ENCODE assay signal across 19 cellular contexts in genomic region chr16:48492131-48492530, GRCh38.
DNase-seq lines count a peak whose midpoint lies in the region; ATAC-seq, FAIRE-seq and TF ChIP-seq lines count a peak whose summit lies in the region.
"Had no signal": no experiment of that assay in that cellular context is flagged by ENCODE, and none has a peak within 500 bp of the region (broad histone marks: within the 10 kb centered on the region; RNA-seq: fewer than 3 reads in every experiment).

No MANE protein-coding gene starts in this region.

- TF ChIP-seq POLR2A in suprapubic skin (IDR thresholded peaks at IDR 0.05): no peak

- TF ChIP-seq CTCF in WTC11 (IDR thresholded peaks at IDR 0.05): no peak
- no peak for TF ChIP-seq CTCF in fibroblast of mammary gland (conservative IDR thresholded peaks at IDR 0.05; ENCODE audit: control insufficient read depth, insufficient read depth, low read depth, low read length)
- TF ChIP-seq CTCF in osteocyte (IDR thresholded peaks at IDR 0.05): no peak
- TF ChIP-seq CTCF in D721Med (IDR thresholded peaks at IDR 0.05; ENCODE audit: insufficient read depth, missing control alignments): no peak
- no peak for TF ChIP-seq CTCF in suprapubic skin (IDR thresholded peaks at IDR 0.05)

- no peak overlapping the region for H3K27ac Mint-ChIP-seq in WTC11
- H3K27ac Mint-ChIP-seq in osteocyte (ENCODE audit: unreplicated experiment): peak overlapping the region; percentile 74
- no peak overlapping the region for H3K27ac Mint-ChIP-seq in activated T-cell treated with anti-CD3 and anti-CD28 coated beads, Interleukin-2, amount 50 U/mL, for 72 hours
- H3K27ac Mint-ChIP-seq: effector memory CD8-positive, alpha-beta T cell; IgD-negative memory B cell; stimulated activated naive CD8-positive, alpha-beta T cell treated with anti-CD3 and anti-CD28 coated beads, Interleukin-15, amount 100 ng/mL, for 72 hours had no signal

- H3K27ac ChIP-seq in suprapubic skin: no peak overlapping the region

- H3K27me3 Mint-ChIP-seq in WTC11 (ENCODE audit: low read depth) (no peaks in the 10 kb centered on the region; the same call in 1 of the 2 replicates), osteocyte (ENCODE audit: unreplicated experiment) (peaks cover 17% of the 10 kb centered on the region)
- H3K27me3 Mint-ChIP-seq in activated T-cell treated with anti-CD3 and anti-CD28 coated beads, Interleukin-2, amount 50 U/mL, for 72 hours (ENCODE audit: low read depth): peaks cover 27% of the 10 kb centered on the region

- H3K4me1 Mint-ChIP-seq in WTC11 (no peaks in the 10 kb centered on the region), osteocyte (ENCODE audit: unreplicated experiment) (peaks cover 29% of the 10 kb centered on the region)
- H3K4me1 Mint-ChIP-seq in activated T-cell treated with anti-CD3 and anti-CD28 coated beads, Interleukin-2, amount 50 U/mL, for 72 hours (ENCODE audit: low read depth): no peaks in the 10 kb centered on the region
- H3K4me1 Mint-ChIP-seq: stimulated activated naive CD8-positive, alpha-beta T cell treated with anti-CD3 and anti-CD28 coated beads, Interleukin-15, amount 100 ng/mL, for 72 hours had no signal

- CTCF ChIA-PET in WTC11 (lab: Charles Lee): no interaction called here

- peaks cover 33% of the 10 kb centered on the region for H3K9me3 Mint-ChIP-seq in WTC11
- peaks cover 12% of the 10 kb centered on the region for H3K9me3 Mint-ChIP-seq in osteocyte (ENCODE audit: unreplicated experiment)
- no peaks in the 10 kb centered on the region for H3K9me3 Mint-ChIP-seq in activated T-cell treated with anti-CD3 and anti-CD28 coated beads, Interleukin-2, amount 50 U/mL, for 72 hours
- H3K9me3 Mint-ChIP-seq: effector memory CD8-positive, alpha-beta T cell had no signal

- POLR2A ChIA-PET in WTC11 (lab: Charles Lee): no interaction called here

- no peak overlapping the region for H3K4me3 ChIP-seq in fibroblast of mammary gland (ENCODE audit: control insufficient read depth, low read depth, low read length)
- H3K4me3 ChIP-seq in suprapubic skin: no peak overlapping the region

- peak; percentile 59 for DNase-seq in HCEC 1CT
- no peak for DNase-seq in WTC11 (ENCODE audit: low spot score)
- DNase-seq in fibroblast of mammary gland (ENCODE audit: low read depth): peak; percentile 88
- DNase-seq in osteocyte (ENCODE audit: extremely low spot score, unreplicated experiment): no peak
- no peak for DNase-seq in activated T-cell treated with anti-CD3 and anti-CD28 coated beads, Interleukin-2, amount 50 U/mL, for 72 hours
- DNase-seq in D721Med (ENCODE audit: insufficient read length, low spot score): no peak
- DNase-seq in suprapubic skin (ENCODE audit: low spot score in 2 of 2): no peak
- DNase-seq: activated CD4-positive, CD25-positive, alpha-beta regulatory T cell treated with anti-CD3 and anti-CD28 coated beads, Interleukin-2, amount 50 U/mL, for 72 hours; Caco-2; effector memory CD8-positive, alpha-beta T cell; H7; left cardiac atrium; NCI-H1048; NCI-H2081; NCI-H510A treated with DMSO at 0.1 percent for 48 hours; OCI-M1; stimulated activated naive CD8-positive, alpha-beta T cell treated with anti-CD3 and anti-CD28 coated beads, Interleukin-15, amount 100 ng/mL, for 72 hours had no signal

- peaks cover 6% of the 10 kb centered on the region; the same call in 1 of the 2 replicates for H3K36me3 Mint-ChIP-seq in WTC11
- no peaks in the 10 kb centered on the region for H3K36me3 Mint-ChIP-seq in osteocyte (ENCODE audit: unreplicated experiment)
- H3K36me3 Mint-ChIP-seq in activated T-cell treated with anti-CD3 and anti-CD28 coated beads, Interleukin-2, amount 50 U/mL, for 72 hours (ENCODE audit: insufficient read depth in 2 of 2): no peaks in the 10 kb centered on the region

- H3K36me3 ChIP-seq in suprapubic skin: no peaks in the 10 kb centered on the region

- TF ChIP-seq EP300 in suprapubic skin (IDR thresholded peaks at IDR 0.05): no peak

- no peak for ATAC-seq in WTC11
- no peak for ATAC-seq in activated T-cell treated with anti-CD3 and anti-CD28 coated beads, Interleukin-2, amount 50 U/mL, for 72 hours (replicated peaks in 1 of 2)
- ATAC-seq in GM19397 (IDR thresholded peaks at IDR 0.05; ENCODE audit: unreplicated experiment): no peak
- ATAC-seq: effector memory CD8-positive, alpha-beta T cell; stimulated activated naive CD8-positive, alpha-beta T cell treated with anti-CD3 and anti-CD28 coated beads, Interleukin-15, amount 100 ng/mL, for 72 hours had no signal

- H3K4me3 Mint-ChIP-seq in WTC11 (no peak overlapping the region), osteocyte (ENCODE audit: unreplicated experiment) (no peak overlapping the region)
- no peak overlapping the region for H3K4me3 Mint-ChIP-seq in activated T-cell treated with anti-CD3 and anti-CD28 coated beads, Interleukin-2, amount 50 U/mL, for 72 hours
- H3K4me3 Mint-ChIP-seq: effector memory CD8-positive, alpha-beta T cell; IgD-negative memory B cell; stimulated activated naive CD8-positive, alpha-beta T cell treated with anti-CD3 and anti-CD28 coated beads, Interleukin-15, amount 100 ng/mL, for 72 hours had no signal

- no peaks in the 10 kb centered on the region for H3K27me3 ChIP-seq in suprapubic skin

- WGBS in suprapubic skin: 77% methylated on average over 3 of the region's 3 CpGs

- no peaks in the 10 kb centered on the region for H3K4me1 ChIP-seq in suprapubic skin
- H3K4me1 ChIP-seq: Caco-2 had no signal

- H3K9me3 ChIP-seq in suprapubic skin: no peaks in the 10 kb centered on the region
- H3K9me3 ChIP-seq: Caco-2 had no signal

- FAIRE-seq in D721Med (lab: Jason Lieb, UNC): no peak

TF ChIP-seq in WTC11, 78 proteins besides CTCF, POLR2A, EP300 and RAD21:
- 0 out of 2 replicates have a peak, but pooled peaks have one; percentile 37 for TF ChIP-seq GABPB1 (CRISPR knock-in tag; IDR thresholded peaks at IDR 0.05)
- TF ChIP-seq ZNF138 (CRISPR knock-in tag; conservative IDR thresholded peaks at IDR 0.05): no peak
TF ChIP-seq in WTC11: peak in this region for 1.

Comparison
In these comparisons a context has a peak if more than half of its experiments do, and no peak if none do; other contexts are left out.
1. DNase-seq: peak in HCEC 1CT (single experiment) and fibroblast of mammary gland (single experiment); none in WTC11 (single experiment), osteocyte (single experiment), activated T-cell treated with anti-CD3 and anti-CD28 coated beads, Interleukin-2, amount 50 U/mL, for 72 hours (0 of 2), D721Med (single experiment) and suprapubic skin (0 of 2).